ENCODE assay signal across 19 cellular contexts in genomic region chr2:82256983-82257382, GRCh38.
DNase-seq lines count a peak whose midpoint lies in the region; ATAC-seq, FAIRE-seq and TF ChIP-seq lines count a peak whose summit lies in the region.
"Had no signal": no experiment of that assay in that cellular context is flagged by ENCODE, and none has a peak within 500 bp of the region (broad histone marks: within the 10 kb centered on the region; RNA-seq: fewer than 3 reads in every experiment).

No MANE protein-coding gene starts in this region.

- H3K27me3 Mint-ChIP-seq in endodermal cell (ENCODE audit: insufficient read depth): no peaks in the 10 kb centered on the region
- H3K27me3 Mint-ChIP-seq: B cell; CD4-positive, alpha-beta T cell had no signal

- no peak overlapping the region for H3K4ac ChIP-seq in neuronal stem cell (ENCODE audit: low read length)

- H3K4me1 ChIP-seq in endodermal cell (ENCODE audit: control insufficient read depth, insufficient read depth, low read length) (peaks cover 10% of the 10 kb centered on the region), neuronal stem cell (ENCODE audit: control insufficient read depth in 2 of 2, insufficient read depth in 1 of 2, low read depth in 1 of 2, low read length in 2 of 2) (no peaks in the 10 kb centered on the region), aorta (ENCODE audit: control insufficient read depth in 1 of 2, insufficient read depth in 2 of 2, low read length in 2 of 2) (no peaks in the 10 kb centered on the region), pancreas (no peaks in the 10 kb centered on the region)
- H3K4me1 ChIP-seq: HAP-1 had no signal

- H3K27me3 ChIP-seq in endodermal cell (ENCODE audit: control insufficient read depth, insufficient read depth, low read length, poor library complexity, severe bottlenecking) (no peaks in the 10 kb centered on the region), neuronal stem cell (ENCODE audit: control insufficient read depth in 3 of 3, insufficient read depth in 3 of 3, low read depth in 1 of 3, low read length in 3 of 3) (no peaks in the 10 kb centered on the region), aorta (ENCODE audit: control insufficient read depth in 1 of 2, insufficient read depth in 2 of 2, low read length in 1 of 2) (no peaks in the 10 kb centered on the region), pancreas (no peaks in the 10 kb centered on the region)

- no peak overlapping the region for H4K8ac ChIP-seq in neuronal stem cell (ENCODE audit: low read depth, low read length)

- TF ChIP-seq CTCF in endodermal cell (conservative IDR thresholded peaks at IDR 0.05) (no peak), pancreas (IDR thresholded peaks at IDR 0.05) (no peak)

- no peak overlapping the region for H3K27ac Mint-ChIP-seq in endodermal cell
- H3K27ac Mint-ChIP-seq: B cell; CD4-positive, alpha-beta T cell had no signal

- H3K27ac ChIP-seq in endodermal cell (ENCODE audit: low read depth, low read length): no peak overlapping the region
- H3K27ac ChIP-seq in neuronal stem cell (replicated peaks; ENCODE audit: low read length): no peak overlapping the region
- no peak overlapping the region for H3K27ac ChIP-seq in aorta (ENCODE audit: low read depth in 1 of 2, low read length in 2 of 2)
- no peak overlapping the region for H3K27ac ChIP-seq in pancreas

- H3K9me3 ChIP-seq in endodermal cell (ENCODE audit: control insufficient read depth, low read length) (peaks cover 26% of the 10 kb centered on the region), neuronal stem cell (replicated peaks in 1 of 2; ENCODE audit: control insufficient read depth in 2 of 2, insufficient read depth in 1 of 2, low read depth in 1 of 2, low read length in 2 of 2) (no peaks in the 10 kb centered on the region), aorta (ENCODE audit: control insufficient read depth, low read length) (no peaks in the 10 kb centered on the region), pancreas (no peaks in the 10 kb centered on the region)
- H3K9me3 ChIP-seq: HAP-1 had no signal

- DNase-seq in NCI-H82 treated with DMSO at 0.1 percent for 48 hours (lab: John Stamatoyannopoulos, UW; ENCODE audit: unreplicated experiment) (peak; percentile 73), endodermal cell (no peak), neuronal stem cell (ENCODE audit: low spot score) (no peak), aorta (no peak), cerebellum (ENCODE audit: low spot score) (no peak), pancreas (no peak)
- DNase-seq: C1 segment of cervical spinal cord; Calu3; CD4-positive, alpha-beta T cell; DMS 273 treated with DMSO at 0.1 percent for 48 hours; DMS79 treated with DMSO at 0.1 percent for 48 hours; EL; GOT3 had no signal

- H3K23ac ChIP-seq in neuronal stem cell (ENCODE audit: low read depth, low read length, poor library complexity): no peak overlapping the region

- H3K4me3 ChIP-seq in endodermal cell (ENCODE audit: low read length) (peak overlapping the region; percentile 14), neuronal stem cell (ENCODE audit: low read length in 2 of 2) (no peak overlapping the region), aorta (ENCODE audit: low read length in 2 of 2) (no peak overlapping the region), pancreas (no peak overlapping the region)
- H3K4me3 ChIP-seq: HAP-1 had no signal

- no peak overlapping the region for H3K4me3 Mint-ChIP-seq in endodermal cell
- H3K4me3 Mint-ChIP-seq: B cell; CD4-positive, alpha-beta T cell had no signal

- H3K9ac ChIP-seq in endodermal cell (ENCODE audit: extremely low read depth, low read length, poor library complexity, severe bottlenecking): no peak overlapping the region
- no peak overlapping the region for H3K9ac ChIP-seq in neuronal stem cell (ENCODE audit: low read depth, low read length, poor library complexity)

- no peak for FAIRE-seq in pancreas (lab: Jason Lieb, UNC)
- FAIRE-seq: A204.1, G401.6, GM12891 had no signal

- H2BK5ac ChIP-seq in neuronal stem cell (ENCODE audit: low read length): no peak overlapping the region

- ATAC-seq in aorta (ENCODE audit: low FRiP score) (peak; percentile 37), GM19324 (IDR thresholded peaks at IDR 0.05; ENCODE audit: low FRiP score, unreplicated experiment) (no peak), pancreas (no peak)

- H3K36me3 ChIP-seq in endodermal cell (ENCODE audit: control insufficient read depth, insufficient read depth, low read length): no peaks in the 10 kb centered on the region
- H3K36me3 ChIP-seq in neuronal stem cell (replicated peaks in 1 of 2; ENCODE audit: control insufficient read depth in 2 of 2, insufficient read depth in 2 of 2, low read length in 2 of 2): no peaks in the 10 kb centered on the region
- H3K36me3 ChIP-seq in aorta (ENCODE audit: control insufficient read depth in 1 of 2, insufficient read depth in 2 of 2, low read length in 1 of 2): no peaks in the 10 kb centered on the region
- no peaks in the 10 kb centered on the region for H3K36me3 ChIP-seq in pancreas
- H3K36me3 ChIP-seq: HAP-1 had no signal

- H3K79me1 ChIP-seq in neuronal stem cell (ENCODE audit: low read depth, low read length): no peaks in the 10 kb centered on the region

- H3K9me3 Mint-ChIP-seq in endodermal cell: peaks cover 40% of the 10 kb centered on the region

- no peak overlapping the region for H4K91ac ChIP-seq in neuronal stem cell (ENCODE audit: low read depth, low read length, poor library complexity)

- H3K4me1 Mint-ChIP-seq in endodermal cell: peaks cover 32% of the 10 kb centered on the region
- H3K4me1 Mint-ChIP-seq: B cell had no signal

- no peak overlapping the region for H2BK120ac ChIP-seq in neuronal stem cell (ENCODE audit: low read depth, low read length)

- H3K4me2 ChIP-seq in neuronal stem cell (ENCODE audit: insufficient read depth, low read length, poor library complexity, severe bottlenecking): no peak overlapping the region

- peak overlapping the region; percentile 35 for H3K18ac ChIP-seq in neuronal stem cell (ENCODE audit: low read length)

- WGBS in endodermal cell (ENCODE audit: insufficient coverage in 1 of 2, insufficient read length in 1 of 2), 2 experiments: 86 to 95% methylated on average over 1 to 5 of the region's 5 CpGs
- WGBS in neuronal stem cell (ENCODE audit: extremely low coverage in 2 of 2, insufficient read length in 2 of 2, insufficient replicate concordance in 1 of 2), 2 donors: no CpG with 5 or more reads among the region's 5 CpGs
- WGBS in aorta, 2 donors: 89 to 91% methylated on average over 5 of the region's 5 CpGs
- WGBS in pancreas, 2 donors: 91 to 93% methylated on average over 5 of the region's 5 CpGs

- no peak overlapping the region for H2BK12ac ChIP-seq in neuronal stem cell (ENCODE audit: low read length)

- H3K14ac ChIP-seq in neuronal stem cell (ENCODE audit: low read length): no peak overlapping the region

- intact Hi-C loops in aorta (cut with DNase I): no loop called here
- intact Hi-C loops in pancreas (cut with DNase I): no loop called here

- no peak overlapping the region for H2AFZ ChIP-seq in neuronal stem cell (ENCODE audit: low read length)

- H2AK5ac ChIP-seq in neuronal stem cell (ENCODE audit: low read depth, low read length): no peak overlapping the region

- no peak overlapping the region for H2BK15ac ChIP-seq in neuronal stem cell (ENCODE audit: low read length)

- H3K36me3 Mint-ChIP-seq in endodermal cell (ENCODE audit: low read depth): peaks cover 14% of the 10 kb centered on the region
